In the genomic region with DNA sequence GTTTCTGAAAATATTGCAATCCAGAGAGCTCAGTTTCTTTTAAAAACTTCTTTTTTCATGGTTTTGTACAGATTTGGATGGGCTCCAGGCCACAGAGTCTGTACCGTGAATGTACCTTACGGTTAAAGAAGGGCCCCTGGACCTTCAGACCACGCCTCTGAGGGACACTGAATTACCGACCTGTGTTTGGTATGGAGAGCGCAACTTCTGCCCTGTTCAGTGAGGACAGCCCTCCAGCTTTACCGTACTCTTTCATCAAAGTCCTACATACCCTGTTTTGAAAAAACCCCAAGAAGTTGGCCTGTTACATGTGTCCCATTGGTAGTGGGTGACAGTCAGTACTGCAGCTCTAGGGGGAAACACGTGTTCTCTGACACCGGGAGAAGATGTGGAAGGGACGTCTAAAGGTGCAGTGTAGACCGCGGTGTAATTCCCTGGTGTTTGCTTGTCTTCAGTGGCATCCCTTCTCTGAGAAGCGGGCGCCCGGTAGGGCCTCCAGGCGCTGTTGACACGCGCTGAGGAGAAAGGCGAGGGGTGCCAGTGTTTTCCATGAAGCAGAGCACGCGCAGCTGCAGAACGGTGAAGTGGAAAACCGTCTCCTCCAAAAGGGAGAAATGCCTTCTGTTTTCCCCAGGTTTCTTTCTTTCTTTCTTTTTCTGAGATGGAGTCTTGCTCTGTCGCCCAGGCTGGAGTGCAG, we compare ENCODE assay signal across 1 cellular context.
TF ChIP-seq lines count a peak whose summit lies in the region.

No MANE protein-coding gene starts in this region.

TF ChIP-seq in GM23338, 12 proteins besides CTCF, POLR2A, EP300 and RAD21 (continued from another document):
- TF ChIP-seq, protein P1, sequence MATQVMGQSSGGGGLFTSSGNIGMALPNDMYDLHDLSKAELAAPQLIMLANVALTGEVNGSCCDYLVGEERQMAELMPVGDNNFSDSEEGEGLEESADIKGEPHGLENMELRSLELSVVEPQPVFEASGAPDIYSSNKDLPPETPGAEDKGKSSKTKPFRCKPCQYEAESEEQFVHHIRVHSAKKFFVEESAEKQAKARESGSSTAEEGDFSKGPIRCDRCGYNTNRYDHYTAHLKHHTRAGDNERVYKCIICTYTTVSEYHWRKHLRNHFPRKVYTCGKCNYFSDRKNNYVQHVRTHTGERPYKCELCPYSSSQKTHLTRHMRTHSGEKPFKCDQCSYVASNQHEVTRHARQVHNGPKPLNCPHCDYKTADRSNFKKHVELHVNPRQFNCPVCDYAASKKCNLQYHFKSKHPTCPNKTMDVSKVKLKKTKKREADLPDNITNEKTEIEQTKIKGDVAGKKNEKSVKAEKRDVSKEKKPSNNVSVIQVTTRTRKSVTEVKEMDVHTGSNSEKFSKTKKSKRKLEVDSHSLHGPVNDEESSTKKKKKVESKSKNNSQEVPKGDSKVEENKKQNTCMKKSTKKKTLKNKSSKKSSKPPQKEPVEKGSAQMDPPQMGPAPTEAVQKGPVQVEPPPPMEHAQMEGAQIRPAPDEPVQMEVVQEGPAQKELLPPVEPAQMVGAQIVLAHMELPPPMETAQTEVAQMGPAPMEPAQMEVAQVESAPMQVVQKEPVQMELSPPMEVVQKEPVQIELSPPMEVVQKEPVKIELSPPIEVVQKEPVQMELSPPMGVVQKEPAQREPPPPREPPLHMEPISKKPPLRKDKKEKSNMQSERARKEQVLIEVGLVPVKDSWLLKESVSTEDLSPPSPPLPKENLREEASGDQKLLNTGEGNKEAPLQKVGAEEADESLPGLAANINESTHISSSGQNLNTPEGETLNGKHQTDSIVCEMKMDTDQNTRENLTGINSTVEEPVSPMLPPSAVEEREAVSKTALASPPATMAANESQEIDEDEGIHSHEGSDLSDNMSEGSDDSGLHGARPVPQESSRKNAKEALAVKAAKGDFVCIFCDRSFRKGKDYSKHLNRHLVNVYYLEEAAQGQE (IDR thresholded peaks at IDR 0.05; ENCODE audit: unreplicated experiment) = no peak
- TF ChIP-seq NANOG (IDR thresholded peaks at IDR 0.05; ENCODE audit: borderline replicate concordance) (no peak), ZNF331 (CRISPR knock-in tag; IDR thresholded peaks at IDR 0.05; ENCODE audit: low read depth) (no peak), EZH2 (IDR thresholded peaks at IDR 0.05; ENCODE audit: low read depth, unreplicated experiment) (no peak), ZNF114 (CRISPR knock-in tag; IDR thresholded peaks at IDR 0.05) (no peak), JUNB (IDR thresholded peaks at IDR 0.05; ENCODE audit: unreplicated experiment) (no peak), STAT1 (IDR thresholded peaks at IDR 0.05; ENCODE audit: unreplicated experiment) (no peak), EZH2phosphoT487 (IDR thresholded peaks at IDR 0.05; ENCODE audit: unreplicated experiment) (no peak), POLR2AphosphoS5 (IDR thresholded peaks at IDR 0.05; ENCODE audit: low read depth) (no peak), CREB1 (CRISPR knock-in tag; IDR thresholded peaks at IDR 0.05; ENCODE audit: low read depth) (no peak)
- TF ChIP-seq, protein P2, sequence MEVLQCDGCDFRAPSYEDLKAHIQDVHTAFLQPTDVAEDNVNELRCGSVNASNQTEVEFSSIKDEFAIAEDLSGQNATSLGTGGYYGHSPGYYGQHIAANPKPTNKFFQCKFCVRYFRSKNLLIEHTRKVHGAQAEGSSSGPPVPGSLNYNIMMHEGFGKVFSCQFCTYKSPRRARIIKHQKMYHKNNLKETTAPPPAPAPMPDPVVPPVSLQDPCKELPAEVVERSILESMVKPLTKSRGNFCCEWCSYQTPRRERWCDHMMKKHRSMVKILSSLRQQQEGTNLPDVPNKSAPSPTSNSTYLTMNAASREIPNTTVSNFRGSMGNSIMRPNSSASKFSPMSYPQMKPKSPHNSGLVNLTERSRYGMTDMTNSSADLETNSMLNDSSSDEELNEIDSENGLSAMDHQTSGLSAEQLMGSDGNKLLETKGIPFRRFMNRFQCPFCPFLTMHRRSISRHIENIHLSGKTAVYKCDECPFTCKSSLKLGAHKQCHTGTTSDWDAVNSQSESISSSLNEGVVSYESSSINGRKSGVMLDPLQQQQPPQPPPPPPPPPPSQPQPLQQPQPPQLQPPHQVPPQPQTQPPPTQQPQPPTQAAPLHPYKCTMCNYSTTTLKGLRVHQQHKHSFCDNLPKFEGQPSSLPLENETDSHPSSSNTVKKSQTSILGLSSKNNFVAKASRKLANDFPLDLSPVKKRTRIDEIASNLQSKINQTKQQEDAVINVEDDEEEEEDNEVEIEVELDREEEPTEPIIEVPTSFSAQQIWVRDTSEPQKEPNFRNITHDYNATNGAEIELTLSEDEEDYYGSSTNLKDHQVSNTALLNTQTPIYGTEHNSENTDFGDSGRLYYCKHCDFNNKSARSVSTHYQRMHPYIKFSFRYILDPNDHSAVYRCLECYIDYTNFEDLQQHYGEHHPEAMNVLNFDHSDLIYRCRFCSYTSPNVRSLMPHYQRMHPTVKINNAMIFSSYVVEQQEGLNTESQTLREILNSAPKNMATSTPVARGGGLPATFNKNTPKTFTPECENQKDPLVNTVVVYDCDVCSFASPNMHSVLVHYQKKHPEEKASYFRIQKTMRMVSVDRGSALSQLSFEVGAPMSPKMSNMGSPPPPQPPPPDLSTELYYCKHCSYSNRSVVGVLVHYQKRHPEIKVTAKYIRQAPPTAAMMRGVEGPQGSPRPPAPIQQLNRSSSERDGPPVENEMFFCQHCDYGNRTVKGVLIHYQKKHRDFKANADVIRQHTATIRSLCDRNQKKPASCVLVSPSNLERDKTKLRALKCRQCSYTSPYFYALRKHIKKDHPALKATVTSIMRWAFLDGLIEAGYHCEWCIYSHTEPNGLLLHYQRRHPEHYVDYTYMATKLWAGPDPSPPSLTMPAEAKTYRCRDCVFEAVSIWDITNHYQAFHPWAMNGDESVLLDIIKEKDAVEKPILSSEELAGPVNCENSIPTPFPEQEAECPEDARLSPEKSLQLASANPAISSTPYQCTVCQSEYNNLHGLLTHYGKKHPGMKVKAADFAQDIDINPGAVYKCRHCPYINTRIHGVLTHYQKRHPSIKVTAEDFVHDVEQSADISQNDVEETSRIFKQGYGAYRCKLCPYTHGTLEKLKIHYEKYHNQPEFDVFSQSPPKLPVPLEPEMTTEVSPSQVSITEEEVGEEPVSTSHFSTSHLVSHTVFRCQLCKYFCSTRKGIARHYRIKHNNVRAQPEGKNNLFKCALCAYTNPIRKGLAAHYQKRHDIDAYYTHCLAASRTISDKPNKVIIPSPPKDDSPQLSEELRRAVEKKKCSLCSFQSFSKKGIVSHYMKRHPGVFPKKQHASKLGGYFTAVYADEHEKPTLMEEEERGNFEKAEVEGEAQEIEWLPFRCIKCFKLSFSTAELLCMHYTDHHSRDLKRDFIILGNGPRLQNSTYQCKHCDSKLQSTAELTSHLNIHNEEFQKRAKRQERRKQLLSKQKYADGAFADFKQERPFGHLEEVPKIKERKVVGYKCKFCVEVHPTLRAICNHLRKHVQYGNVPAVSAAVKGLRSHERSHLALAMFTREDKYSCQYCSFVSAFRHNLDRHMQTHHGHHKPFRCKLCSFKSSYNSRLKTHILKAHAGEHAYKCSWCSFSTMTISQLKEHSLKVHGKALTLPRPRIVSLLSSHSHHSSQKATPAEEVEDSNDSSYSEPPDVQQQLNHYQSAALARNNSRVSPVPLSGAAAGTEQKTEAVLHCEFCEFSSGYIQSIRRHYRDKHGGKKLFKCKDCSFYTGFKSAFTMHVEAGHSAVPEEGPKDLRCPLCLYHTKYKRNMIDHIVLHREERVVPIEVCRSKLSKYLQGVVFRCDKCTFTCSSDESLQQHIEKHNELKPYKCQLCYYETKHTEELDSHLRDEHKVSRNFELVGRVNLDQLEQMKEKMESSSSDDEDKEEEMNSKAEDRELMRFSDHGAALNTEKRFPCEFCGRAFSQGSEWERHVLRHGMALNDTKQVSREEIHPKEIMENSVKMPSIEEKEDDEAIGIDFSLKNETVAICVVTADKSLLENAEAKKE (CRISPR knock-in tag; IDR thresholded peaks at IDR 0.05) = no peak
